8 cellular contexts compared by ENCODE assay signal in genomic region chr3:156826896-156827882, GRCh38. TPM values are rescaled to one million over a fixed set of nuclear protein-coding genes. Genes with fewer than 3 reads are reported as not detected.
DNase-seq lines count a peak whose midpoint lies in the region; ATAC-seq, FAIRE-seq and TF ChIP-seq lines count a peak whose summit lies in the region.

No MANE protein-coding gene starts in this region.

- peaks cover 9% of the 10 kb centered on the region for H3K79me2 ChIP-seq in ACC112 (ENCODE audit: control insufficient read depth, insufficient read depth, low read length, unreplicated experiment)

- H3K27me3 ChIP-seq in ACC112 (ENCODE audit: insufficient read depth, low read length) (no peaks in the 10 kb centered on the region), heart right ventricle (no peaks in the 10 kb centered on the region), skeletal muscle tissue (ENCODE audit: control insufficient read depth in 3 of 3, insufficient read depth in 3 of 3, low read length in 3 of 3) (no peaks in the 10 kb centered on the region)

- no peak for TF ChIP-seq CTCF in VCaP (conservative IDR thresholded peaks at IDR 0.05)
- TF ChIP-seq CTCF in heart right ventricle (IDR thresholded peaks at IDR 0.05), result no peak

- no peak for FAIRE-seq in GM12891 (lab: Jason Lieb, UNC)

- H3K4me1 ChIP-seq in ACC112 (ENCODE audit: control insufficient read depth, insufficient read depth, low read length, unreplicated experiment) (peaks cover 19% of the 10 kb centered on the region), heart right ventricle (peaks cover 0 to 13% (median 8%) of the 10 kb centered on the region in 9 donors), skeletal muscle tissue (ENCODE audit: control insufficient read depth in 3 of 3, insufficient read depth in 3 of 3, low read length in 3 of 3) (peaks cover 0 to 19% (median 12%) of the 10 kb centered on the region in 3 donors)

- H3K9me3 ChIP-seq in heart right ventricle (no peaks in the 10 kb centered on the region), skeletal muscle tissue (ENCODE audit: control insufficient read depth in 3 of 3, low read length in 3 of 3) (no peaks in the 10 kb centered on the region)

- H3K27ac ChIP-seq in ACC112 (ENCODE audit: low read depth, low read length), result peak overlapping the region; percentile 99
- peak overlapping the region; percentile 86 for H3K27ac ChIP-seq in VCaP
- peak overlapping the region; percentile 85 to 95 (median 92) for H3K27ac ChIP-seq in heart right ventricle
- peak overlapping the region; percentile 90 for H3K27ac ChIP-seq in skeletal muscle tissue (ENCODE audit: low read depth, low read length)

- ATAC-seq in GM19397 (IDR thresholded peaks at IDR 0.05; ENCODE audit: unreplicated experiment) (peak; percentile 7), heart right ventricle (peak in 1 of 8 donors; percentile 4), GM21423 (IDR thresholded peaks at IDR 0.05; ENCODE audit: unreplicated experiment) (no peak)

- H3K9ac ChIP-seq in skeletal muscle tissue (ENCODE audit: low read depth in 1 of 3, low read length in 3 of 3), result peak overlapping the region; percentile 82 to 93 (median 87)

- no peaks in the 10 kb centered on the region for H3K36me3 ChIP-seq in ACC112 (ENCODE audit: insufficient read depth, low read length)
- no peaks in the 10 kb centered on the region for H3K36me3 ChIP-seq in heart right ventricle
- H3K36me3 ChIP-seq in skeletal muscle tissue (ENCODE audit: control insufficient read depth in 3 of 3, insufficient read depth in 3 of 3, low read length in 3 of 3), result no peaks in the 10 kb centered on the region

- H3K4me3 ChIP-seq in ACC112 (ENCODE audit: low read depth, low read length) (peak overlapping the region; percentile 86), heart right ventricle (peak overlapping the region; percentile 50 to 80 (median 71)), skeletal muscle tissue (ENCODE audit: low read length in 3 of 3) (peak overlapping the region; percentile 88 to 98 (median 91))

- intact Hi-C loops in heart right ventricle (cut with DNase I), result loop anchor here (2.0 to 10.0 kb wide), 14 partner anchors 102 to 348 kb away; partner anchors contain the start of gene TIPARP (in 6 of the 10)

- 38 to 43% methylated on average over 16 of the region's 16 CpGs for WGBS in heart right ventricle, 2 donors

- no peak overlapping the region for H2AFZ ChIP-seq in ACC112 (ENCODE audit: low read length, unreplicated experiment)

- DNase-seq in heart right ventricle, result no peak
- no peak for DNase-seq in GM12891 (ENCODE audit: insufficient read length, low spot score)
- no peak for DNase-seq in C1 segment of cervical spinal cord (lab: John Stamatoyannopoulos, UW)

- TF ChIP-seq POLR2A in GM12891 (IDR thresholded peaks at IDR 0.05; ENCODE audit: low read depth, low read length), result no peak

TF ChIP-seq in GM12891, 5 proteins besides CTCF, POLR2A, EP300 and RAD21:
- TF ChIP-seq TAF1 (IDR thresholded peaks at IDR 0.05; ENCODE audit: low read depth, low read length) (no peak), POU2F2 (IDR thresholded peaks at IDR 0.05; ENCODE audit: low read depth, low read length) (no peak), SPI1 (IDR thresholded peaks at IDR 0.05; ENCODE audit: low read depth, low read length) (no peak), POLR2AphosphoS5 (IDR thresholded peaks at IDR 0.05; ENCODE audit: low read depth, low read length) (no peak), PAX5 (IDR thresholded peaks at IDR 0.05; ENCODE audit: insufficient read depth, low read length, severe bottlenecking) (no peak)
TF ChIP-seq in GM12891: peak in this region for 0.

RNA-seq across cellular contexts. Expression of gene LEKR1, which starts 1.0 kb away (rescaled TPM):
- total RNA-seq in heart right ventricle (1 to 10 TPM in 4 of 10 donors, under 1 TPM in 6; 0.17 to 3.0 (median 0.92) TPM), skeletal muscle tissue (0.52 TPM)
- under 1 TPM; 0.22 to 0.37 TPM for polyA plus RNA-seq in heart right ventricle
- 1.1 TPM for polyA plus RNA-seq in GM12891 (2012; ENCODE audit: low read depth, missing spikeins)
